1 cellular context compared by ENCODE assay signal in genomic region chr15:95865330-95865739, GRCh38.
TF ChIP-seq lines count a peak whose summit lies in the region.

No MANE protein-coding gene starts in this region.

TF ChIP-seq in GM12878, 131 proteins besides CTCF, POLR2A, EP300 and RAD21 (continued from another document):
- TF ChIP-seq ZNF687 (IDR thresholded peaks at IDR 0.05) (0 out of 2 replicates have a peak, but pooled peaks have one; percentile 21), SIN3A (IDR thresholded peaks at IDR 0.05; ENCODE audit: low read depth, low read length) (no peak), BCLAF1 (IDR thresholded peaks at IDR 0.05) (no peak), EZH2 (IDR thresholded peaks at IDR 0.05; ENCODE audit: borderline replicate concordance, control insufficient read depth, low read depth, low read length) (no peak)
